18 cellular contexts compared by ENCODE assay signal in genomic region chr3:11198070-11198469, GRCh38. TPM values are rescaled to one million over a fixed set of nuclear protein-coding genes. Genes with fewer than 3 reads are reported as not detected.
DNase-seq lines count a peak whose midpoint lies in the region; ATAC-seq and TF ChIP-seq lines count a peak whose summit lies in the region.
"Had no signal": no experiment of that assay in that cellular context is flagged by ENCODE, and none has a peak within 500 bp of the region (broad histone marks: within the 10 kb centered on the region; RNA-seq: fewer than 3 reads in every experiment).

No MANE protein-coding gene starts in this region.

- no peak overlapping the region for H3K4me3 Mint-ChIP-seq in GM23338

- WGBS in hepatocyte (ENCODE audit: low lambda C conversion rate, missing lambda C conversion rate) = 57% methylated on average over 7 of the region's 8 CpGs
- 51 to 53% methylated on average over 8 of the region's 8 CpGs for WGBS in tibial nerve, 2 donors

- no peak for TF ChIP-seq CTCF in GM23338 (conservative IDR thresholded peaks at IDR 0.05; ENCODE audit: low read depth in 2 of 2)
- no peak for TF ChIP-seq CTCF in hepatocyte (IDR thresholded peaks at IDR 0.05; ENCODE audit: poor library complexity)
- no peak for TF ChIP-seq CTCF in osteoblast (IDR thresholded peaks at IDR 0.05; ENCODE audit: extremely low read depth, low read depth, low read length)
- TF ChIP-seq CTCF in tibial nerve (IDR thresholded peaks at IDR 0.05) = no peak

- H3K4me1 Mint-ChIP-seq in GM23338 = peaks cover 32% of the 10 kb centered on the region

- H3K4me2 ChIP-seq in GM23338 = peak overlapping the region; percentile 33
- H3K4me2 ChIP-seq in hepatocyte = peak overlapping the region; percentile 45
- H3K4me2 ChIP-seq in osteoblast (ENCODE audit: insufficient read depth, low read length) = no peak overlapping the region

- no peaks in the 10 kb centered on the region for H3F3A ChIP-seq in GM23338 (replicated peaks; ENCODE audit: low read depth)

- H3K4me3 ChIP-seq in GM23338 = no peak overlapping the region
- H3K4me3 ChIP-seq in hepatocyte = no peak overlapping the region
- H3K4me3 ChIP-seq in osteoblast (ENCODE audit: insufficient read depth, low read length) = no peak overlapping the region
- H3K4me3 ChIP-seq in tibial nerve = no peak overlapping the region
- H3K4me3 ChIP-seq: SJCRH30 had no signal

- H3K9me3 ChIP-seq in hepatocyte (ENCODE audit: low read depth) (no peaks in the 10 kb centered on the region), osteoblast (ENCODE audit: low read depth, low read length) (no peaks in the 10 kb centered on the region), tibial nerve (no peaks in the 10 kb centered on the region)
- H3K9me3 ChIP-seq: SJCRH30 had no signal

- H3K27ac ChIP-seq in GM23338 (ENCODE audit: low read depth) = no peak overlapping the region
- peak overlapping the region; percentile 76 for H3K27ac ChIP-seq in hepatocyte
- peak overlapping the region; percentile 15 for H3K27ac ChIP-seq in osteoblast (ENCODE audit: low read depth, low read length)
- H3K27ac ChIP-seq in tibial nerve = peak overlapping the region in 2 of 4 donors; percentile 2 to 35
- H3K27ac ChIP-seq: SJCRH30 had no signal

- no peaks in the 10 kb centered on the region for H3K27me3 ChIP-seq in GM23338 (ENCODE audit: insufficient read depth)
- peaks cover 3% of the 10 kb centered on the region for H3K27me3 ChIP-seq in hepatocyte
- H3K27me3 ChIP-seq in osteoblast (ENCODE audit: insufficient read depth, low read length) = no peaks in the 10 kb centered on the region
- no peaks in the 10 kb centered on the region for H3K27me3 ChIP-seq in tibial nerve
- H3K27me3 ChIP-seq: SJCRH30 had no signal

- TF ChIP-seq EP300 in tibial nerve (IDR thresholded peaks at IDR 0.05) = no peak

- DNase-seq in GM23338 (ENCODE audit: low spot score) (peak; percentile 33), hepatocyte (ENCODE audit: low spot score) (no peak), osteoblast (ENCODE audit: insufficient read length, low spot score, missing footprints) (no peak), tibial nerve (ENCODE audit: low spot score in 2 of 2) (no peak), NCI-H2227 (lab: John Stamatoyannopoulos, UW; ENCODE audit: unreplicated experiment) (no peak)
- no peak for DNase-seq in stimulated activated CD4-positive, alpha-beta T cell treated with anti-CD3 and anti-CD28 coated beads, Interleukin-4, amount 100 ng/mL, for 24 hours
- DNase-seq: DMS79 treated with DMSO at 0.1 percent for 48 hours, GDM1, GOT3, Karpas-422, MM.1S, NCI-H1105, NCI-H1694 treated with DMSO at 0.1 percent for 48 hours, NCI-H446, NCI-H774, SJCRH30 had no signal

- no peaks in the 10 kb centered on the region for H3K36me3 Mint-ChIP-seq in GM23338 (ENCODE audit: low read depth)

- H3K79me2 ChIP-seq in GM23338 (replicated peaks; ENCODE audit: insufficient read depth) = no peaks in the 10 kb centered on the region
- no peaks in the 10 kb centered on the region for H3K79me2 ChIP-seq in hepatocyte
- peaks cover 32% of the 10 kb centered on the region for H3K79me2 ChIP-seq in osteoblast (ENCODE audit: insufficient read depth, low read length)

- H3K9me3 Mint-ChIP-seq in GM23338 = peaks cover 2% of the 10 kb centered on the region; the same call in 2 of the 3 replicates

- no peaks in the 10 kb centered on the region for H3K36me3 ChIP-seq in GM23338 (ENCODE audit: insufficient read depth)
- H3K36me3 ChIP-seq in hepatocyte (replicated peaks; ENCODE audit: insufficient read depth, low read depth) = no peaks in the 10 kb centered on the region
- H3K36me3 ChIP-seq in osteoblast (ENCODE audit: insufficient read depth, low read length) = peaks cover 3% of the 10 kb centered on the region
- H3K36me3 ChIP-seq in tibial nerve = no peaks in the 10 kb centered on the region
- H3K36me3 ChIP-seq: SJCRH30 had no signal

- TF ChIP-seq POLR2A in tibial nerve (IDR thresholded peaks at IDR 0.05) = no peak

- H3K27ac Mint-ChIP-seq in GM23338 = no peak overlapping the region

- H4K20me1 ChIP-seq in GM23338 (replicated peaks; ENCODE audit: insufficient read depth) = no peaks in the 10 kb centered on the region
- no peaks in the 10 kb centered on the region for H4K20me1 ChIP-seq in hepatocyte (ENCODE audit: insufficient read depth, poor library complexity, severe bottlenecking)
- H4K20me1 ChIP-seq in osteoblast (ENCODE audit: insufficient read depth, low read length) = peaks cover 3% of the 10 kb centered on the region

- no peaks in the 10 kb centered on the region for H3K9me2 ChIP-seq in GM23338 (ENCODE audit: insufficient read depth)
- no peaks in the 10 kb centered on the region for H3K9me2 ChIP-seq in hepatocyte (replicated peaks; ENCODE audit: insufficient read depth)

- peaks cover 9% of the 10 kb centered on the region; the same call in 1 of the 2 replicates for H3K4me1 ChIP-seq in GM23338 (ENCODE audit: insufficient read depth)
- peaks cover 23% of the 10 kb centered on the region for H3K4me1 ChIP-seq in hepatocyte (ENCODE audit: insufficient read depth)
- H3K4me1 ChIP-seq in osteoblast (ENCODE audit: insufficient read depth, low read length) = peaks cover 36% of the 10 kb centered on the region
- peaks cover 0 to 47% (median 6%) of the 10 kb centered on the region in 4 donors for H3K4me1 ChIP-seq in tibial nerve

- ATAC-seq in GM23338 = peak; percentile 31
- peak; percentile 2; the same call in 2 of the 3 replicates for ATAC-seq in SK-N-SH treated with all-trans-retinoic acid at 6 μM for 48 hours
- ATAC-seq in GM19455 (IDR thresholded peaks at IDR 0.05; ENCODE audit: unreplicated experiment) = no peak

- peaks cover 10% of the 10 kb centered on the region for H3K27me3 Mint-ChIP-seq in GM23338 (ENCODE audit: insufficient read depth, low read depth, poor library complexity)

- H2AFZ ChIP-seq in GM23338 (peak overlapping the region; percentile 85; the same call in 1 of the 2 replicates), hepatocyte (no peak overlapping the region), osteoblast (ENCODE audit: low read length) (no peak overlapping the region)

TF ChIP-seq in GM23338, 12 proteins besides CTCF, POLR2A, EP300 and RAD21 (continues in another document):
- no peak for TF ChIP-seq JUNB (IDR thresholded peaks at IDR 0.05; ENCODE audit: unreplicated experiment)
- TF ChIP-seq, protein P1, sequence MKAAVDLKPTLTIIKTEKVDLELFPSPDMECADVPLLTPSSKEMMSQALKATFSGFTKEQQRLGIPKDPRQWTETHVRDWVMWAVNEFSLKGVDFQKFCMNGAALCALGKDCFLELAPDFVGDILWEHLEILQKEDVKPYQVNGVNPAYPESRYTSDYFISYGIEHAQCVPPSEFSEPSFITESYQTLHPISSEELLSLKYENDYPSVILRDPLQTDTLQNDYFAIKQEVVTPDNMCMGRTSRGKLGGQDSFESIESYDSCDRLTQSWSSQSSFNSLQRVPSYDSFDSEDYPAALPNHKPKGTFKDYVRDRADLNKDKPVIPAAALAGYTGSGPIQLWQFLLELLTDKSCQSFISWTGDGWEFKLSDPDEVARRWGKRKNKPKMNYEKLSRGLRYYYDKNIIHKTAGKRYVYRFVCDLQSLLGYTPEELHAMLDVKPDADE (IDR thresholded peaks at IDR 0.05) = no peak

TF ChIP-seq in SK-N-SH treated with all-trans-retinoic acid at 6 μM for 48 hours, 23 proteins besides CTCF, POLR2A, EP300 and RAD21 (continues in another document):
- TF ChIP-seq, protein P2, sequence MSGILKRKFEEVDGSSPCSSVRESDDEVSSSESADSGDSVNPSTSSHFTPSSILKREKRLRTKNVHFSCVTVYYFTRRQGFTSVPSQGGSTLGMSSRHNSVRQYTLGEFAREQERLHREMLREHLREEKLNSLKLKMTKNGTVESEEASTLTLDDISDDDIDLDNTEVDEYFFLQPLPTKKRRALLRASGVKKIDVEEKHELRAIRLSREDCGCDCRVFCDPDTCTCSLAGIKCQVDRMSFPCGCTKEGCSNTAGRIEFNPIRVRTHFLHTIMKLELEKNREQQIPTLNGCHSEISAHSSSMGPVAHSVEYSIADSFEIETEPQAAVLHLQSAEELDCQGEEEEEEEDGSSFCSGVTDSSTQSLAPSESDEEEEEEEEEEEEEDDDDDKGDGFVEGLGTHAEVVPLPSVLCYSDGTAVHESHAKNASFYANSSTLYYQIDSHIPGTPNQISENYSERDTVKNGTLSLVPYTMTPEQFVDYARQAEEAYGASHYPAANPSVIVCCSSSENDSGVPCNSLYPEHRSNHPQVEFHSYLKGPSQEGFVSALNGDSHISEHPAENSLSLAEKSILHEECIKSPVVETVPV (CRISPR knock-in tag; IDR thresholded peaks at IDR 0.05) = no peak
- TF ChIP-seq, protein P3, sequence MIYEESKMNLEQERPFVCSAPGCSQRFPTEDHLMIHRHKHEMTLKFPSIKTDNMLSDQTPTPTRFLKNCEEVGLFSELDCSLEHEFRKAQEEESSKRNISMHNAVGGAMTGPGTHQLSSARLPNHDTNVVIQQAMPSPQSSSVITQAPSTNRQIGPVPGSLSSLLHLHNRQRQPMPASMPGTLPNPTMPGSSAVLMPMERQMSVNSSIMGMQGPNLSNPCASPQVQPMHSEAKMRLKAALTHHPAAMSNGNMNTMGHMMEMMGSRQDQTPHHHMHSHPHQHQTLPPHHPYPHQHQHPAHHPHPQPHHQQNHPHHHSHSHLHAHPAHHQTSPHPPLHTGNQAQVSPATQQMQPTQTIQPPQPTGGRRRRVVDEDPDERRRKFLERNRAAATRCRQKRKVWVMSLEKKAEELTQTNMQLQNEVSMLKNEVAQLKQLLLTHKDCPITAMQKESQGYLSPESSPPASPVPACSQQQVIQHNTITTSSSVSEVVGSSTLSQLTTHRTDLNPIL (CRISPR knock-in tag; IDR thresholded peaks at IDR 0.05; ENCODE audit: low read depth) = no peak
- TF ChIP-seq TOX (CRISPR knock-in tag; IDR thresholded peaks at IDR 0.05; ENCODE audit: borderline replicate concordance) (no peak), BACH2 (CRISPR knock-in tag; IDR thresholded peaks at IDR 0.05; ENCODE audit: borderline replicate concordance) (no peak), ZNF8 (CRISPR knock-in tag; IDR thresholded peaks at IDR 0.05) (no peak), ARNTL (CRISPR knock-in tag; IDR thresholded peaks at IDR 0.05; ENCODE audit: borderline replicate concordance, low read depth) (no peak), OSR1 (CRISPR knock-in tag; IDR thresholded peaks at IDR 0.05) (no peak), GLIS3 (CRISPR knock-in tag; IDR thresholded peaks at IDR 0.05) (no peak)

RNA-seq across cellular contexts. Expression of gene HRH1, which starts 43.8 kb away (rescaled TPM):
- total RNA-seq in GM23338 (2014; rRNA removed; shearing (Covaris generic)) = 0.35 TPM in 1 of 2 replicates, not detected in the other
- polyA plus RNA-seq in GM23338 (2016; fragmentation: Nextera tagmentation; extraction: Ambion mirVana) = not detected in 2 replicates
- 2.9 and 5.1 TPM in 2 replicates for total RNA-seq in hepatocyte
- polyA plus RNA-seq in hepatocyte = 1.8 and 3.3 TPM in 2 replicates
- total RNA-seq in osteoblast = 9.8 and 12.4 TPM in 2 replicates
- total RNA-seq in tibial nerve = 10 to 100 TPM; 13.8 to 20.3 (median 15.9) TPM
